In the genomic region with DNA sequence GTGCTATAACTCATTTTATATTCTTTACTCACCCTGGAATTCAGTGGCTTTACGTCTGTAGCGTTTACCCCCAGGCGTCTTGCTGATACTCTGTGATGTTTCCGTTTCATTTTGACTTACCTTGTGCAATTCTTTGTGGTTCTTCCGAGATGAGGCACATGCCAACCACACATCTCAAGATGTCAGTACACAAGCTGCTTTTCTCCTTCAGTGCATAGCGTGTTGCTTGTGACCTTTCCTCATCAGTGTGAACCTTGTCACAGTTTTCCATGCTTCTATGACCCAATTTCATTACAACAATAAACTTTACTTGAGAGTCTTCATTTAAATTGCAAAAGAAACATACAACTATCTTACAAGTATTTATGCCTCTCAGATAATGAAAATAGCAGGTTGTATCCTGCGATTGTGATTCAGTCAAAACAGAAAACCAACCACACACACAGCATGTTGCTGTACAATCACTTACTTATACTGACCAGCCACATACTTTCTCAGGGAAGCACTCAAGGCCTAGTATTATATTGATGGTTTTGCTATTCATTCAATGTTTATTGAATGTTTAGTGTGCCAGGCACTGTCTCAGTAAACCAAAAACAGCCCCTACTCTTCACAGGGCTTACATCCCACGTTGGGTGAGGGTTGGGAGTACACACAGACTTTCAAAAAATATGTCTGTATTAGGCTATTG, we compare ENCODE assay signal across 8 cellular contexts. TPM values are rescaled to one million over a fixed set of nuclear protein-coding genes. Genes with fewer than 3 reads are reported as not detected.
DNase-seq lines count a peak whose midpoint lies in the region; ATAC-seq and TF ChIP-seq lines count a peak whose summit lies in the region.

No MANE protein-coding gene starts in this region.

- H3K36me3 ChIP-seq in MM.1S (replicated peaks; ENCODE audit: insufficient read depth, low read length), result no peaks in the 10 kb centered on the region

- no peaks in the 10 kb centered on the region for H3K9me2 ChIP-seq in MM.1S (replicated peaks; ENCODE audit: insufficient read depth, low read length)

- peak overlapping the region; percentile 83 for H3K4me3 Mint-ChIP-seq in activated T-helper 17 cell treated with anti-CD3 and anti-CD28 coated beads, Interleukin-2, amount 50 U/mL, for 72 hours

- peaks cover 48% of the 10 kb centered on the region for H3F3A ChIP-seq in MM.1S (ENCODE audit: insufficient read depth, low read length)

- H3K27ac Mint-ChIP-seq in activated T-helper 17 cell treated with anti-CD3 and anti-CD28 coated beads, Interleukin-2, amount 50 U/mL, for 72 hours, result peak overlapping the region; percentile 89

- peaks cover 29% of the 10 kb centered on the region for H3K4me1 Mint-ChIP-seq in activated T-helper 17 cell treated with anti-CD3 and anti-CD28 coated beads, Interleukin-2, amount 50 U/mL, for 72 hours

- H3K4me3 ChIP-seq in MM.1S (ENCODE audit: low read length), result peak overlapping the region; percentile 53
- H3K4me3 ChIP-seq in skin epidermis, result no peak overlapping the region
- H3K4me3 ChIP-seq in coronary artery, result no peak overlapping the region

- H3K36me3 Mint-ChIP-seq in activated T-helper 17 cell treated with anti-CD3 and anti-CD28 coated beads, Interleukin-2, amount 50 U/mL, for 72 hours (ENCODE audit: low read depth), result no peaks in the 10 kb centered on the region

- H3K27me3 Mint-ChIP-seq in activated T-helper 17 cell treated with anti-CD3 and anti-CD28 coated beads, Interleukin-2, amount 50 U/mL, for 72 hours, result no peaks in the 10 kb centered on the region

- H3K9me3 Mint-ChIP-seq in activated T-helper 17 cell treated with anti-CD3 and anti-CD28 coated beads, Interleukin-2, amount 50 U/mL, for 72 hours, result no peaks in the 10 kb centered on the region

- TF ChIP-seq CTCF in MM.1S (IDR thresholded peaks at IDR 0.05; ENCODE audit: low read length) (no peak), coronary artery (IDR thresholded peaks at IDR 0.05) (no peak)

- H3K27me3 ChIP-seq in MM.1S (replicated peaks; ENCODE audit: insufficient read depth, low read length), result no peaks in the 10 kb centered on the region

- DNase-seq in EH (ENCODE audit: low read depth), result peak; percentile 62
- DNase-seq in MM.1S, result peak; percentile 99
- DNase-seq in NCI-H2227 treated with DMSO at 0.1 percent for 48 hours (lab: John Stamatoyannopoulos, UW), result no peak
- no peak for DNase-seq in coronary artery (ENCODE audit: low spot score)
- DNase-seq in effector CD8-positive, alpha-beta T cell (lab: John Stamatoyannopoulos, UW), result no peak

- no peaks in the 10 kb centered on the region for H4K20me1 ChIP-seq in MM.1S (ENCODE audit: insufficient read depth, low read length)

- peaks cover 25% of the 10 kb centered on the region for H3K79me2 ChIP-seq in MM.1S (ENCODE audit: low read length)

- H3K4me1 ChIP-seq in MM.1S (ENCODE audit: low read length), result peaks cover 30% of the 10 kb centered on the region

- peak overlapping the region; percentile 62 for H2AFZ ChIP-seq in MM.1S (ENCODE audit: low read length)

- peak overlapping the region; percentile 51 for H3K9ac ChIP-seq in MM.1S (ENCODE audit: low read length)

- no peaks in the 10 kb centered on the region for H3K9me3 ChIP-seq in MM.1S (replicated peaks; ENCODE audit: insufficient read depth, low read length)

- H3K27ac ChIP-seq in MM.1S (ENCODE audit: low read length) (peak overlapping the region; percentile 96), skin epidermis (peak overlapping the region in 12 of 21 experiments; percentile 7 to 72 (median 48)), coronary artery (no peak overlapping the region)

- ATAC-seq in GM21717 (IDR thresholded peaks at IDR 0.05; ENCODE audit: unreplicated experiment), result peak; percentile 85
- peak; percentile 82 for ATAC-seq in activated T-helper 17 cell treated with anti-CD3 and anti-CD28 coated beads, Interleukin-2, amount 50 U/mL, for 72 hours (replicated peaks)

- peak overlapping the region; percentile 81 for H3K4me2 ChIP-seq in MM.1S (ENCODE audit: low read depth, low read length)

RNA-seq across cellular contexts. Expression of a gene that starts 4.6 kb away (rescaled TPM):
- total RNA-seq in activated T-helper 17 cell treated with anti-CD3 and anti-CD28 coated beads, Interleukin-2, amount 50 U/mL, for 72 hours, result 100 to 1,000 TPM; 131 to 180 TPM

Comparison
In these comparisons a context has a peak if more than half of its experiments do, and no peak if none do; other contexts are left out.
1. DNase-seq: peak in EH (single experiment) and MM.1S (single experiment); none in NCI-H2227 treated with DMSO at 0.1 percent for 48 hours (single experiment), coronary artery (single experiment) and effector CD8-positive, alpha-beta T cell (single experiment).
2. H3K27ac ChIP-seq: peak in MM.1S (single experiment) and skin epidermis (12 of 21); none in coronary artery (0 of 2).